8 cellular contexts compared by ENCODE assay signal in the genomic region with DNA sequence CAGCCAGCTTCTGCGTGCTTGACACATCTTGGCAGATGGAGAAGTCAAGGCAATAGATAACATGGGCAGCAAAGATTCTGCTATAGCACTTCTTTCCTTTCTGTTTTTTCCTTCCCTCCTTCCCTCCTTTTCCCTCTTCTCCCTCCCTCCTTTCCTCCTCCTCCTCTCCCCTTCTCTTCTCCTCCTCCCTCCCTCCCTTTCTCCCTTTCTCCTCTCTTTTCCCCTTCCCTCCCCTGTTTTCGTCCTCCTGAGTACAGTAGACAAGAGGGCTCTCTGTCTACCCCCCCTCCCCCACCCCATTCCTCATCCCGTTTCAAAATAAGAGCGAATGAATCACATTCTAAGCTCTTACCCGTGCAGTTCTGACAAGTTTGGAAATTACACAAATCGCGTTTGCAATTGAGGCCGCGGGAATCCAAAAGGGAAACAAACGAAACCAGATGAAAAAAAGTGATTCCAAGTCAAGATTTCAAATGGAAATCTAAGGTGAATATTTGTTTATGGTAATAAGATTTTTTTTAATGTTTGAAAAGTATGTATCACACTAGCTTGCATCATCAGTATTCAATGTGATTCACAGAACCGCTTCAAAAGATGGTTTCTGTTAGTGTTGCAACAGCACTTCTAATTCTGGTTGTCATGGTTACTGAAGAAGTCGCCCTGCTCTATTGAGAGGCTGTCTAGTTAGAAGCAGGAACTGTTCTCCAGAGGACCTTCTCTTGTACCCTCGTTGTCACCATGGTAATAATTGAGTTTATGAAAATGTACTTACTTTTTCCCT. TPM values are rescaled to one million over a fixed set of nuclear protein-coding genes. Genes with fewer than 3 reads are reported as not detected.
A peak's percentile ranks its signal among the peaks of the same experiment; 100 is the strongest.
DNase-seq lines count a peak whose midpoint lies in the region; ATAC-seq and TF ChIP-seq lines count a peak whose summit lies in the region.

No MANE protein-coding gene starts in this region.

- WGBS in psoas muscle, 3 donors = 11 to 12% (median 11%) methylated on average over 13 of the region's 13 CpGs

- no peaks in the 10 kb centered on the region for H3K36me3 ChIP-seq in OCI-LY7 (ENCODE audit: insufficient read depth, low read length)
- no peaks in the 10 kb centered on the region for H3K36me3 ChIP-seq in left ventricle myocardium inferior
- H3K36me3 ChIP-seq in psoas muscle (ENCODE audit: insufficient read depth in 1 of 2, low read depth in 1 of 2) = no peaks in the 10 kb centered on the region

- TF ChIP-seq CTCF in OCI-LY7 (conservative IDR thresholded peaks at IDR 0.05; ENCODE audit: low read length) (no peak), left ventricle myocardium inferior (IDR thresholded peaks at IDR 0.05; ENCODE audit: borderline replicate concordance) (no peak), psoas muscle (IDR thresholded peaks at IDR 0.05) (no peak)

- H4K20me1 ChIP-seq in OCI-LY7 (ENCODE audit: insufficient read depth, low read length) = no peaks in the 10 kb centered on the region

- no peaks in the 10 kb centered on the region for H3K79me2 ChIP-seq in OCI-LY7 (ENCODE audit: insufficient read depth, low read depth, low read length)

- ATAC-seq in activated CD4-positive, alpha-beta T cell treated with anti-CD3 and anti-CD28 coated beads for 36 hours = peak; percentile 84
- ATAC-seq in HG03135 (IDR thresholded peaks at IDR 0.05; ENCODE audit: unreplicated experiment) (peak; percentile 78), psoas muscle (peak in 3 of 4 donors; percentile 33 to 61 (median 60)), HG03571 (IDR thresholded peaks at IDR 0.05; ENCODE audit: unreplicated experiment) (no peak)

- H3K4me1 Mint-ChIP-seq in activated CD4-positive, alpha-beta T cell treated with anti-CD3 and anti-CD28 coated beads for 36 hours = peaks cover 32% of the 10 kb centered on the region

- H3K4me3 ChIP-seq in OCI-LY7 (ENCODE audit: low read depth, low read length, poor library complexity, severe bottlenecking) (no peak overlapping the region), left ventricle myocardium inferior (peak overlapping the region; percentile 76), psoas muscle (peak overlapping the region; percentile 76)

- H3K27me3 Mint-ChIP-seq in activated CD4-positive, alpha-beta T cell treated with anti-CD3 and anti-CD28 coated beads for 36 hours = peaks cover 16% of the 10 kb centered on the region

- H2AFZ ChIP-seq in OCI-LY7 (ENCODE audit: low read length) = no peak overlapping the region

- H3K9me2 ChIP-seq in OCI-LY7 (ENCODE audit: insufficient read depth, low read length) = no peaks in the 10 kb centered on the region

- peak; percentile 75 for DNase-seq in activated CD4-positive, alpha-beta T cell treated with anti-CD3 and anti-CD28 coated beads for 36 hours
- DNase-seq in activated CD4-positive, alpha-beta T cell treated with anti-CD3 and anti-CD28 coated beads, Interleukin-2, amount 50 U/mL, for 1 hour = no peak
- DNase-seq in OCI-LY7 (ENCODE audit: low spot score) (peak; percentile 15), amniotic stem cell (lab: John Stamatoyannopoulos, UW) (peak; percentile 80), left ventricle myocardium inferior (no peak), psoas muscle (no peak)

- no peaks in the 10 kb centered on the region for H3K9me3 Mint-ChIP-seq in activated CD4-positive, alpha-beta T cell treated with anti-CD3 and anti-CD28 coated beads for 36 hours (ENCODE audit: low read depth)

- H3K27ac Mint-ChIP-seq in activated CD4-positive, alpha-beta T cell treated with anti-CD3 and anti-CD28 coated beads for 36 hours = peak overlapping the region; percentile 86

- no peak overlapping the region for H3K27ac ChIP-seq in OCI-LY7 (ENCODE audit: low read depth, low read length, poor library complexity, severe bottlenecking)
- no peak overlapping the region for H3K27ac ChIP-seq in left ventricle myocardium inferior (replicated peaks)
- no peak overlapping the region for H3K27ac ChIP-seq in psoas muscle

- H3K4me1 ChIP-seq in OCI-LY7 (ENCODE audit: insufficient read depth, low read length, poor library complexity, severe bottlenecking) (no peaks in the 10 kb centered on the region), left ventricle myocardium inferior (peaks cover 24% of the 10 kb centered on the region), psoas muscle (peaks cover 10% of the 10 kb centered on the region)

- intact Hi-C loops in activated CD4-positive, alpha-beta T cell treated with anti-CD3 and anti-CD28 coated beads for 36 hours (cut with DNase I, micrococcal nuclease) = loop anchor here (1.0 to 10.0 kb wide), 21 partner anchors 71 to 1681 kb away; a partner anchor contains a TSS
- intact Hi-C loops in OCI-LY7 (cut with micrococcal nuclease; ENCODE audit: unreplicated experiment) = no loop called here
- intact Hi-C loops in left ventricle myocardium inferior (cut with micrococcal nuclease) = no loop called here
- intact Hi-C loops in psoas muscle (cut with DNase I) = no loop called here

- CTCF ChIA-PET in activated CD4-positive, alpha-beta T cell treated with anti-CD3 and anti-CD28 coated beads for 36 hours (lab: Charles Lee) = interaction anchor here (0.5 to 3.4 kb wide), 12 partner anchors 37 to 438 kb away, joined by 3 to 13 read pairs (median 3); a partner anchor contains a TSS
- CTCF ChIA-PET in OCI-LY7 (lab: Charles Lee; ENCODE audit: unreplicated experiment) = no interaction called here

- no peak overlapping the region for H3K4me2 ChIP-seq in OCI-LY7 (ENCODE audit: low read length)

- H3K9me3 ChIP-seq in OCI-LY7 (ENCODE audit: low read length) (no peaks in the 10 kb centered on the region), left ventricle myocardium inferior (replicated peaks) (no peaks in the 10 kb centered on the region), psoas muscle (no peaks in the 10 kb centered on the region)

- H3K4me3 Mint-ChIP-seq in activated CD4-positive, alpha-beta T cell treated with anti-CD3 and anti-CD28 coated beads for 36 hours = peak overlapping the region; percentile 79

- H3K27me3 ChIP-seq in left ventricle myocardium inferior (ENCODE audit: low read depth) (peaks cover 14% of the 10 kb centered on the region), psoas muscle (ENCODE audit: insufficient read depth in 3 of 3, low read length in 2 of 3) (no peaks in the 10 kb centered on the region)

- no peaks in the 10 kb centered on the region for H3K36me3 Mint-ChIP-seq in activated CD4-positive, alpha-beta T cell treated with anti-CD3 and anti-CD28 coated beads for 36 hours (ENCODE audit: low read depth)

- no TSS peak for BruUV-seq in OCI-LY7 (replicated peaks; lab: Mats Ljungman, UMichigan)

- POLR2A ChIA-PET in activated CD4-positive, alpha-beta T cell treated with anti-CD3 and anti-CD28 coated beads for 36 hours (lab: Charles Lee) = interaction anchor here (0.6 to 2.5 kb wide), 6 partner anchors 73 to 1688 kb away, joined by 4 to 14 read pairs (median 4); a partner anchor contains a TSS
- POLR2A ChIA-PET in OCI-LY7 (lab: Charles Lee) = interaction anchor here (0.7 kb wide), 1 partner anchor 64 kb away, joined by 3 read pairs; no protein-coding TSS in a partner anchor

RNA-seq across cellular contexts. Expression of a gene that starts 1.3 kb away (rescaled TPM):
- total RNA-seq in activated CD4-positive, alpha-beta T cell treated with anti-CD3 and anti-CD28 coated beads for 36 hours = 1 to 10 TPM; 2.1 to 2.3 TPM
- 0.10 and 0.41 TPM in 2 replicates for total RNA-seq in OCI-LY7 (2014; rRNA removed; shearing (Covaris generic))
- total RNA-seq in OCI-LY7 (2022) = 0.68 TPM in 1 of 2 replicates, not detected in the other
- total RNA-seq in left ventricle myocardium inferior = 0.25 TPM
- total RNA-seq in psoas muscle = under 1 TPM in 3 of 4 donors, not detected in 1; 0.19 to 0.25 (median 0.24) TPM
- under 1 TPM; 0.10 to 0.20 (median 0.18) TPM for polyA plus RNA-seq in psoas muscle

Comparison
In these comparisons a context has a peak if more than half of its experiments do, and no peak if none do; other contexts are left out.
1. DNase-seq: peak in activated CD4-positive, alpha-beta T cell treated with anti-CD3 and anti-CD28 coated beads for 36 hours (single experiment), OCI-LY7 (single experiment) and amniotic stem cell (single experiment); none in activated CD4-positive, alpha-beta T cell treated with anti-CD3 and anti-CD28 coated beads, Interleukin-2, amount 50 U/mL, for 1 hour (single experiment), left ventricle myocardium inferior (single experiment) and psoas muscle (0 of 2).
2. intact Hi-C loops: an anchor here in activated CD4-positive, alpha-beta T cell treated with anti-CD3 and anti-CD28 coated beads for 36 hours (1.0 to 10.0 kb wide); none called in OCI-LY7, left ventricle myocardium inferior and psoas muscle.